In genomic region chr18:3261035-3261392, GRCh38 we compare ENCODE assay signal across 8 cellular contexts. TPM values are rescaled to one million over a fixed set of nuclear protein-coding genes. Genes with fewer than 3 reads are reported as not detected.
DNase-seq lines count a peak whose midpoint lies in the region; ATAC-seq and TF ChIP-seq lines count a peak whose summit lies in the region.

No MANE protein-coding gene starts in this region.

- H3K36me3 ChIP-seq in ascending aorta (peaks cover 25 to 37% of the 10 kb centered on the region in 2 donors), liver (ENCODE audit: control insufficient read depth in 4 of 4, insufficient read depth in 3 of 4, low read depth in 1 of 4, low read length in 3 of 4) (peaks cover 0 to 11% (median 6%) of the 10 kb centered on the region in 4 donors), transverse colon (peaks cover 0 to 20% (median 6%) of the 10 kb centered on the region in 4 donors)

- intact Hi-C loops in ascending aorta (cut with DNase I) (loop anchor here (2.0 kb wide), 1 partner anchor 192 kb away; no protein-coding TSS in a partner anchor), transverse colon (cut with DNase I; ENCODE audit: low total_unique reads) (loop anchor here (5.0 kb wide), 1 partner anchor 336 kb away; no protein-coding TSS in a partner anchor)

- DNase-seq in activated T-cell treated with anti-CD3 and anti-CD28 coated beads, Interleukin-2, amount 50 U/mL, for 4 hours = no peak
- DNase-seq in activated T-cell treated with anti-CD3 and anti-CD28 coated beads, Interleukin-2, amount 50 U/mL, for 48 hours = no peak
- DNase-seq in ascending aorta (ENCODE audit: low spot score in 2 of 2) (no peak), transverse colon (no peak), EL (no peak), NCI-H2107 treated with DMSO at 0.1 percent for 48 hours (lab: John Stamatoyannopoulos, UW; ENCODE audit: unreplicated experiment) (no peak)

- peak overlapping the region; percentile 98 for H3K4me3 Mint-ChIP-seq in activated T-cell treated with anti-CD3 and anti-CD28 coated beads, Interleukin-2, amount 50 U/mL, for 4 hours

- no peak for ATAC-seq in activated T-cell treated with anti-CD3 and anti-CD28 coated beads, Interleukin-2, amount 50 U/mL, for 4 hours
- ATAC-seq in HG03039 (IDR thresholded peaks at IDR 0.05; ENCODE audit: unreplicated experiment) = no peak

- H3K27me3 ChIP-seq in ascending aorta (no peaks in the 10 kb centered on the region), liver (ENCODE audit: control insufficient read depth in 4 of 4, insufficient read depth in 4 of 4, low read length in 3 of 4) (no peaks in the 10 kb centered on the region), transverse colon (no peaks in the 10 kb centered on the region)

- peak overlapping the region; percentile 74 to 98 for H3K9ac ChIP-seq in liver (ENCODE audit: low read depth in 1 of 2, low read length in 2 of 2)

- TF ChIP-seq CTCF in ascending aorta (IDR thresholded peaks at IDR 0.05) = no peak
- TF ChIP-seq CTCF in liver (IDR thresholded peaks at IDR 0.05; ENCODE audit: low read depth, low read length, missing input control) = no peak
- TF ChIP-seq CTCF in transverse colon (IDR thresholded peaks at IDR 0.05) = peak in 1 of 5 experiments; percentile 22

- no peak for TF ChIP-seq RAD21 in liver (IDR thresholded peaks at IDR 0.05)

- H3K4me1 ChIP-seq in ascending aorta = peaks cover 18 to 46% of the 10 kb centered on the region in 2 donors
- H3K4me1 ChIP-seq in liver (ENCODE audit: control insufficient read depth in 4 of 4, insufficient read depth in 4 of 4, low read length in 3 of 4) = peaks cover 10 to 48% (median 31%) of the 10 kb centered on the region in 4 donors
- peaks cover 27 to 60% (median 48%) of the 10 kb centered on the region in 4 donors for H3K4me1 ChIP-seq in transverse colon

- TF ChIP-seq POLR2A in transverse colon (IDR thresholded peaks at IDR 0.05) = no peak

- TF ChIP-seq EP300 in transverse colon (IDR thresholded peaks at IDR 0.05; ENCODE audit: low read depth) = no peak

- H3K9me3 Mint-ChIP-seq in activated T-cell treated with anti-CD3 and anti-CD28 coated beads, Interleukin-2, amount 50 U/mL, for 4 hours = no peaks in the 10 kb centered on the region

- WGBS in liver = 7% methylated on average over 5 of the region's 5 CpGs
- 0 to 6% methylated on average over 4 to 5 of the region's 5 CpGs for WGBS in transverse colon (ENCODE audit: low coverage in 1 of 2), 2 donors

- H3K4me3 ChIP-seq in ascending aorta (peak overlapping the region; percentile 94 to 96), liver (ENCODE audit: low read depth in 1 of 3, low read length in 3 of 3) (peak overlapping the region; percentile 81 to 98 (median 86)), transverse colon (peak overlapping the region; percentile 84 to 96 (median 91))

- H3K27me3 Mint-ChIP-seq in activated T-cell treated with anti-CD3 and anti-CD28 coated beads, Interleukin-2, amount 50 U/mL, for 4 hours (ENCODE audit: low read depth) = no peaks in the 10 kb centered on the region

- in situ Hi-C loops in transverse colon (cut with MboI; ENCODE audit: low pct_ligation_motif_present in 1 of 4, low pct_unique_long_range_greater_than_20kb in 1 of 4, low sequenced_read_pairs in 3 of 4) = no loop called here

- H3K27ac ChIP-seq in ascending aorta (peak overlapping the region; percentile 96 to 100), liver (ENCODE audit: low read depth in 1 of 2, low read length in 2 of 2) (peak overlapping the region; percentile 94 to 95), transverse colon (peak overlapping the region; percentile 92 to 99 (median 97))

- no peaks in the 10 kb centered on the region for H3K9me3 ChIP-seq in ascending aorta
- H3K9me3 ChIP-seq in liver (ENCODE audit: control insufficient read depth in 4 of 4, low read length in 3 of 4) = no peaks in the 10 kb centered on the region
- H3K9me3 ChIP-seq in transverse colon = no peaks in the 10 kb centered on the region

- peaks cover 78% of the 10 kb centered on the region for H3K4me1 Mint-ChIP-seq in activated T-cell treated with anti-CD3 and anti-CD28 coated beads, Interleukin-2, amount 50 U/mL, for 4 hours (ENCODE audit: low read depth)

- H3K36me3 Mint-ChIP-seq in activated T-cell treated with anti-CD3 and anti-CD28 coated beads, Interleukin-2, amount 50 U/mL, for 4 hours (ENCODE audit: insufficient read depth) = peaks cover 33% of the 10 kb centered on the region

TF ChIP-seq in liver, 16 proteins besides CTCF, POLR2A, EP300 and RAD21:
- TF ChIP-seq HNF4G (IDR thresholded peaks at IDR 0.05) (no peak), HNF4A (conservative IDR thresholded peaks at IDR 0.05) (no peak), MAX (IDR thresholded peaks at IDR 0.05) (no peak), GABPA (IDR thresholded peaks at IDR 0.05 in 1 of 2, conservative IDR thresholded peaks at IDR 0.05 in 1 of 2) (no peak), FOXA2 (IDR thresholded peaks at IDR 0.05) (no peak), ZBTB33 (IDR thresholded peaks at IDR 0.05) (no peak), YY1 (IDR thresholded peaks at IDR 0.05) (no peak), EGR1 (IDR thresholded peaks at IDR 0.05; ENCODE audit: low read depth in 2 of 2) (no peak), TAF1 (conservative IDR thresholded peaks at IDR 0.05) (no peak), FOXA1 (IDR thresholded peaks at IDR 0.05) (no peak), REST (IDR thresholded peaks at IDR 0.05) (no peak), JUND (IDR thresholded peaks at IDR 0.05) (no peak), ATF3 (IDR thresholded peaks at IDR 0.05) (no peak), SP1 (IDR thresholded peaks at IDR 0.05) (no peak), RXRA (IDR thresholded peaks at IDR 0.05) (no peak)

RNA-seq across cellular contexts. Expression of gene MYL12B, which starts 0.9 kb away (rescaled TPM):
- total RNA-seq in activated T-cell treated with anti-CD3 and anti-CD28 coated beads, Interleukin-2, amount 50 U/mL, for 4 hours = 100 to 1,000 TPM; 190 to 203 (median 194) TPM
- 198 TPM for total RNA-seq in ascending aorta
- total RNA-seq in liver = 100 to 1,000 TPM; 106 to 111 TPM
- 100 to 1,000 TPM; 200 to 303 TPM for polyA plus RNA-seq in liver
- total RNA-seq in transverse colon = 100 to 1,000 TPM in 3 of 4 donors, 10 to 100 TPM in 1; 78.2 to 558 (median 337) TPM

RNA-seq across cellular contexts. Expression of gene MYL12A, which starts 13.4 kb away (rescaled TPM):
- total RNA-seq in activated T-cell treated with anti-CD3 and anti-CD28 coated beads, Interleukin-2, amount 50 U/mL, for 4 hours = 100 to 1,000 TPM; 166 to 171 (median 169) TPM
- total RNA-seq in ascending aorta (421 TPM), liver (100 to 1,000 TPM; 158 to 178 TPM), transverse colon (100 to 1,000 TPM; 257 to 511 (median 338) TPM)
- 100 to 1,000 TPM; 181 to 314 TPM for polyA plus RNA-seq in liver

RNA-seq across cellular contexts. Expression of gene MYOM1, which starts 41.2 kb away (rescaled TPM):
- total RNA-seq in activated T-cell treated with anti-CD3 and anti-CD28 coated beads, Interleukin-2, amount 50 U/mL, for 4 hours = under 1 TPM; 0.16 to 0.42 (median 0.25) TPM
- total RNA-seq in ascending aorta = 7.8 TPM
- 10 to 100 TPM; 10.1 to 48.4 TPM for total RNA-seq in liver
- polyA plus RNA-seq in liver = 10 to 100 TPM; 21.1 to 21.6 TPM
- total RNA-seq in transverse colon = 10 to 100 TPM in 1 of 4 donors, 1 to 10 TPM in 3; 6.0 to 30.4 (median 7.7) TPM
